In genomic region chr12:131267576-131267975, GRCh38 we compare ENCODE assay signal across 2 cellular contexts.
TF ChIP-seq lines count a peak whose summit lies in the region.

No MANE protein-coding gene starts in this region.

TF ChIP-seq in HCT116, 20 proteins besides CTCF, POLR2A, EP300 and RAD21:
- TF ChIP-seq ZNF274 (IDR thresholded peaks at IDR 0.05; ENCODE audit: low read depth, low read length) (no peak), EZH2phosphoT487 (IDR thresholded peaks at IDR 0.05; ENCODE audit: borderline replicate concordance) (no peak), EZH2 (IDR thresholded peaks at IDR 0.05) (no peak), JUND (IDR thresholded peaks at IDR 0.05) (no peak), SRF (IDR thresholded peaks at IDR 0.05; ENCODE audit: low read depth) (no peak), SIN3A (IDR thresholded peaks at IDR 0.05; ENCODE audit: low read depth) (no peak), CBX3 (IDR thresholded peaks at IDR 0.05; ENCODE audit: low read depth) (no peak), TCF7L2 (IDR thresholded peaks at IDR 0.05; ENCODE audit: borderline replicate concordance, extremely low read depth, insufficient read depth, insufficient read length) (no peak), EGR1 (IDR thresholded peaks at IDR 0.05; ENCODE audit: low read depth) (no peak), ZBTB33 (IDR thresholded peaks at IDR 0.05; ENCODE audit: extremely low read depth, insufficient replicate concordance, low read length) (no peak), ZFX (IDR thresholded peaks at IDR 0.05) (no peak), ATF3 (IDR thresholded peaks at IDR 0.05) (no peak), SP1 (IDR thresholded peaks at IDR 0.05; ENCODE audit: low read depth) (no peak), FOSL1 (IDR thresholded peaks at IDR 0.05; ENCODE audit: low read depth) (no peak), ELF1 (IDR thresholded peaks at IDR 0.05; ENCODE audit: borderline replicate concordance, low read depth) (no peak), CEBPB (IDR thresholded peaks at IDR 0.05; ENCODE audit: low read depth) (no peak), REST (IDR thresholded peaks at IDR 0.05; ENCODE audit: low read depth) (no peak)

TF ChIP-seq in K562, 482 proteins besides CTCF, POLR2A, EP300 and RAD21:
- TF ChIP-seq BHLHE40 (IDR thresholded peaks at IDR 0.05; ENCODE audit: low read length) (no peak), RHOXF2B (CRISPR knock-in tag; conservative IDR thresholded peaks at IDR 0.05) (no peak), FOS (IDR thresholded peaks at IDR 0.05; ENCODE audit: extremely low read depth, insufficient read length) (no peak), L3MBTL2 (IDR thresholded peaks at IDR 0.05) (no peak)
- TF ChIP-seq, protein P1, sequence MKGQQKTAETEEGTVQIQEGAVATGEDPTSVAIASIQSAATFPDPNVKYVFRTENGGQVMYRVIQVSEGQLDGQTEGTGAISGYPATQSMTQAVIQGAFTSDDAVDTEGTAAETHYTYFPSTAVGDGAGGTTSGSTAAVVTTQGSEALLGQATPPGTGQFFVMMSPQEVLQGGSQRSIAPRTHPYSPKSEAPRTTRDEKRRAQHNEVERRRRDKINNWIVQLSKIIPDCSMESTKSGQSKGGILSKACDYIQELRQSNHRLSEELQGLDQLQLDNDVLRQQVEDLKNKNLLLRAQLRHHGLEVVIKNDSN (CRISPR knock-in tag; IDR thresholded peaks at IDR 0.05) = 0 out of 2 replicates have a peak, but pooled peaks have one; percentile 9
- TF ChIP-seq, protein P2, sequence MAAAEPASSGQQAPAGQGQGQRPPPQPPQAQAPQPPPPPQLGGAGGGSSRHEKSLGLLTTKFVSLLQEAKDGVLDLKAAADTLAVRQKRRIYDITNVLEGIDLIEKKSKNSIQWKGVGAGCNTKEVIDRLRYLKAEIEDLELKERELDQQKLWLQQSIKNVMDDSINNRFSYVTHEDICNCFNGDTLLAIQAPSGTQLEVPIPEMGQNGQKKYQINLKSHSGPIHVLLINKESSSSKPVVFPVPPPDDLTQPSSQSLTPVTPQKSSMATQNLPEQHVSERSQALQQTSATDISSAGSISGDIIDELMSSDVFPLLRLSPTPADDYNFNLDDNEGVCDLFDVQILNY (CRISPR knock-in tag; IDR thresholded peaks at IDR 0.05) = no peak
- TF ChIP-seq, protein P3, sequence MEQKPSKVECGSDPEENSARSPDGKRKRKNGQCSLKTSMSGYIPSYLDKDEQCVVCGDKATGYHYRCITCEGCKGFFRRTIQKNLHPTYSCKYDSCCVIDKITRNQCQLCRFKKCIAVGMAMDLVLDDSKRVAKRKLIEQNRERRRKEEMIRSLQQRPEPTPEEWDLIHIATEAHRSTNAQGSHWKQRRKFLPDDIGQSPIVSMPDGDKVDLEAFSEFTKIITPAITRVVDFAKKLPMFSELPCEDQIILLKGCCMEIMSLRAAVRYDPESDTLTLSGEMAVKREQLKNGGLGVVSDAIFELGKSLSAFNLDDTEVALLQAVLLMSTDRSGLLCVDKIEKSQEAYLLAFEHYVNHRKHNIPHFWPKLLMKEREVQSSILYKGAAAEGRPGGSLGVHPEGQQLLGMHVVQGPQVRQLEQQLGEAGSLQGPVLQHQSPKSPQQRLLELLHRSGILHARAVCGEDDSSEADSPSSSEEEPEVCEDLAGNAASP (IDR thresholded peaks at IDR 0.05) = no peak
TF ChIP-seq in K562: peak in this region for 1.
